2 cellular contexts compared by ENCODE assay signal in genomic region chr20:37360515-37361115, GRCh38.
TF ChIP-seq lines count a peak whose summit lies in the region.

No MANE protein-coding gene starts in this region.

TF ChIP-seq in SK-N-SH treated with all-trans-retinoic acid at 6 μM for 48 hours, 23 proteins besides CTCF, POLR2A, EP300 and RAD21 (continued from another document):
- TF ChIP-seq POU6F1 (CRISPR knock-in tag; IDR thresholded peaks at IDR 0.05; ENCODE audit: borderline replicate concordance, low read depth) (no peak), SNAI2 (CRISPR knock-in tag; IDR thresholded peaks at IDR 0.05) (no peak), PPARA (CRISPR knock-in tag; IDR thresholded peaks at IDR 0.05; ENCODE audit: borderline replicate concordance) (no peak)

TF ChIP-seq in WTC11, 78 proteins besides CTCF, POLR2A, EP300 and RAD21 (continued from another document):
- TF ChIP-seq, protein P1, sequence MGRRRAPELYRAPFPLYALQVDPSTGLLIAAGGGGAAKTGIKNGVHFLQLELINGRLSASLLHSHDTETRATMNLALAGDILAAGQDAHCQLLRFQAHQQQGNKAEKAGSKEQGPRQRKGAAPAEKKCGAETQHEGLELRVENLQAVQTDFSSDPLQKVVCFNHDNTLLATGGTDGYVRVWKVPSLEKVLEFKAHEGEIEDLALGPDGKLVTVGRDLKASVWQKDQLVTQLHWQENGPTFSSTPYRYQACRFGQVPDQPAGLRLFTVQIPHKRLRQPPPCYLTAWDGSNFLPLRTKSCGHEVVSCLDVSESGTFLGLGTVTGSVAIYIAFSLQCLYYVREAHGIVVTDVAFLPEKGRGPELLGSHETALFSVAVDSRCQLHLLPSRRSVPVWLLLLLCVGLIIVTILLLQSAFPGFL (CRISPR knock-in tag; IDR thresholded peaks at IDR 0.05; ENCODE audit: borderline replicate concordance), result no peak
- TF ChIP-seq, protein P2, sequence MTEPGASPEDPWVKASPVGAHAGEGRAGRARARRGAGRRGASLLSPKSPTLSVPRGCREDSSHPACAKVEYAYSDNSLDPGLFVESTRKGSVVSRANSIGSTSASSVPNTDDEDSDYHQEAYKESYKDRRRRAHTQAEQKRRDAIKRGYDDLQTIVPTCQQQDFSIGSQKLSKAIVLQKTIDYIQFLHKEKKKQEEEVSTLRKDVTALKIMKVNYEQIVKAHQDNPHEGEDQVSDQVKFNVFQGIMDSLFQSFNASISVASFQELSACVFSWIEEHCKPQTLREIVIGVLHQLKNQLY (CRISPR knock-in tag; IDR thresholded peaks at IDR 0.05), result no peak
